Comparison of ENCODE assay signal across 8 cellular contexts in the genomic region with DNA sequence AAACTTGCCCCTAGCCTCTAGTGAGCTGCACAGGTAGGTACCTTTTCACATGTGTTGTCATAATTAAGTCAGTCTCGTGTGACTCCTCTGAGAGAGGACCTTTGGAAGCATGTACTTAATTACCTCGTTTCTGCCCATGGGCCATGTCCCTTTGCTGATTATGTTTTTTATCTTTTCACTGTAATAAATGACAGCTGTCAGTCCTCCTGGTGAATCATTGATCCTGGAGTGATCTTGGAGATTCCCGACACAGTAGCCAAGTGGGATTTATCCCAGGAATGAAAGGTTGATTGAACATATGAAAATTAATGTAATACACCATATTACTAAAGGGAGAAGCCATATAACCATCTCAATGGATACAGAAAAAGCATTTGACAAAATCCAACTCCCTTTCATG.
"Had no signal": no experiment of that assay in that cellular context is flagged by ENCODE, and none has a peak within 500 bp of the region (broad histone marks: within the 10 kb centered on the region; RNA-seq: fewer than 3 reads in every experiment).

No MANE protein-coding gene starts in this region.

- DNase-seq: GOT3, H7, IMR-90, KBM-7 had no signal

- H3K4me1 ChIP-seq: HAP-1 had no signal

- H3K27ac ChIP-seq: HL-60, KMS-11 had no signal

- H3K36me3 ChIP-seq: HAP-1 had no signal

- H3K4me3 ChIP-seq: HAP-1 had no signal

- H3K4me2 ChIP-seq: KMS-11 had no signal

- H3K9me3 ChIP-seq: HAP-1 had no signal

- ATAC-seq: HCT116 had no signal
